ENCODE assay signal across 24 cellular contexts in the genomic region with DNA sequence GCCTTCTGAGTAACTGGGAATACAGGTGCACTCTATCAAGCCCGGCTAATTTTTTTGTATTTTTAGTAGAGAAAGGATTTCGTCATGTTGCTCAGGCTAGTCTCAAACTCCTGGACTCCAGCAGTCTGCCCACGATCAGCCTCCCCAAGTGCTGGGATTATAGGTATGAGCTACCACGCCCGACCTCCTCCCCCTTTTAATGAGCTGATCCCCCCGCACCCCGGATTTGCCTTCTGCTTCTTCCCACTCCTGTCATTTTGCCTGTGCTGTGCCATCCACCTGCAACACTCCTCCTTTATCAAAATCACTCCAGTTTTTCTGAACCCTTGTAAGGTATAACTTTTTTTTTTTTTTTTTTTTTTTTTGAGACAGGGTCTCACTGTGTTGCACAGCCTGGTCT. TPM values are rescaled to one million over a fixed set of nuclear protein-coding genes. Genes with fewer than 3 reads are reported as not detected.
"Had no signal": no experiment of that assay in that cellular context is flagged by ENCODE, and none has a peak within 500 bp of the region (broad histone marks: within the 10 kb centered on the region; RNA-seq: fewer than 3 reads in every experiment).

No MANE protein-coding gene starts in this region.

- H3K4me1 ChIP-seq: colonic mucosa, gastrocnemius medialis, left lung, psoas muscle, right lobe of liver had no signal

- ATAC-seq: gastrocnemius medialis, psoas muscle had no signal

- H3K36me3 ChIP-seq: colonic mucosa, gastrocnemius medialis, heart right ventricle, left lung, neutrophil, right lobe of liver, stomach, thoracic aorta, vagina had no signal

- H3K9me3 ChIP-seq: colonic mucosa, gastrocnemius medialis, left lung, neutrophil, psoas muscle, right lobe of liver, stomach, thoracic aorta, vagina had no signal

- H3K27me3 ChIP-seq: colonic mucosa, heart right ventricle, left lung, neutrophil, right lobe of liver, stomach, vagina had no signal

- H3K4me3 ChIP-seq: colonic mucosa, gastrocnemius medialis, heart right ventricle, left lung, psoas muscle, right lobe of liver, stomach, thoracic aorta, vagina had no signal

- H3K27ac ChIP-seq: gastrocnemius medialis, neutrophil, psoas muscle, right lobe of liver, thoracic aorta had no signal

- DNase-seq: dermis blood vessel endothelial cell; erythroblast; gastrocnemius medialis; left lung; psoas muscle; stimulated activated CD4-positive, alpha-beta T cell treated with anti-CD3 and anti-CD28 coated beads, Interleukin-2, amount 100 ng/mL, for 24 hours; stimulated activated naive CD4-positive, alpha-beta T cell; stomach; substantia nigra; trophoblast cell had no signal

RNA-seq across cellular contexts. Expression of gene SPINK2, which starts 33.4 kb away (rescaled TPM):
- total RNA-seq: cerebellum, dermis blood vessel endothelial cell, fibroblast of lung, lung microvascular endothelial cell, mesenteric fat pad, myocyte, osteoblast, right lobe of liver, skeletal muscle tissue, thoracic aorta had no signal
- polyA plus RNA-seq: endothelial cell of umbilical vein, fibroblast of lung, heart right ventricle had no signal
